27 cellular contexts compared by ENCODE assay signal in the genomic region with DNA sequence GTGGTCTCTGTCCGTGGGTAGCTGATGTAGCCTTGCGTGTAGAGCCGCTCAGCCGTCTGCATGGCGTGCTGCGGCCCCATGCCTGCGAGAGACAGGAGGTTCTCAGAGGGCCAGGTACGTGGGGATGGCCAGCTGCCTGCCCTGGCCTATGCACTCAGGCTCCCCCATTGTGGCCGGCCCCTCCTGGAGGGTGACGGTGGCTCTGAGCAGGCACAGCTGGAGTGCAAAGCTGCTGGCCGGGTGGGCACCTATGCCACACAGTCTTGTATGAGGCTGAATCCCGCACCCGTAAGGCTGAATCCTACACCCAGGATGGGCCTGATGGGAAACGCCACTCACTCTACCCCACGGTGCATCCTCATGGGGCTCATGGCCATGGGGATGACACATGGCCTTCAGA.
"Had no signal": no experiment of that assay in that cellular context is flagged by ENCODE, and none has a peak within 500 bp of the region (broad histone marks: within the 10 kb centered on the region; RNA-seq: fewer than 3 reads in every experiment).

No MANE protein-coding gene starts in this region.

- H3K4me3 Mint-ChIP-seq: dendritic cell treated with granulocyte-macrophage colony-stimulating factor and Interleukin-4, amounts not matched to agents 40 ng/mL and 50 ng/mL, for 4 days; effector memory CD8-positive, alpha-beta T cell; endodermal cell; mesothelial cell of epicardium had no signal

- H3K9me3 Mint-ChIP-seq: dendritic cell treated with granulocyte-macrophage colony-stimulating factor and Interleukin-4, amounts not matched to agents 40 ng/mL and 50 ng/mL, for 4 days; effector memory CD8-positive, alpha-beta T cell; mesothelial cell of epicardium had no signal

- H3K4me3 ChIP-seq: colonic mucosa, esophagus squamous epithelium, gastrocnemius medialis, heart right ventricle, left lung, lower lobe of right lung, mucosa of descending colon had no signal

- H3K27me3 Mint-ChIP-seq: dendritic cell treated with granulocyte-macrophage colony-stimulating factor and Interleukin-4, amounts not matched to agents 40 ng/mL and 50 ng/mL, for 4 days; effector memory CD8-positive, alpha-beta T cell had no signal

- H3K4me1 ChIP-seq: colonic mucosa, left lung, lower lobe of right lung had no signal

- FAIRE-seq: endometrium, islet of Langerhans, keratinocyte had no signal

- H3K4me1 Mint-ChIP-seq: endodermal cell, mesothelial cell of epicardium had no signal

- H3K27ac Mint-ChIP-seq: dendritic cell treated with granulocyte-macrophage colony-stimulating factor and Interleukin-4, amounts not matched to agents 40 ng/mL and 50 ng/mL, for 4 days; effector memory CD8-positive, alpha-beta T cell; endodermal cell; mesothelial cell of epicardium had no signal

- DNase-seq: colonic mucosa; cortex of kidney; effector CD8-positive, alpha-beta T cell; effector memory CD8-positive, alpha-beta T cell; erythroblast; esophagus squamous epithelium; foreskin fibroblast; foreskin melanocyte; gastrocnemius medialis; glutamatergic neuron; head of caudate nucleus; heart right ventricle; hippocampal formation; left cardiac atrium; left lung; left ventricle myocardium superior; lower lobe of right lung; mesenchymal stem cell; mucosa of descending colon had no signal

- ATAC-seq: effector memory CD8-positive, alpha-beta T cell; esophagus mucosa; gastrocnemius medialis; heart right ventricle; left cardiac atrium; left lung; left ventricle myocardium superior; mucosa of descending colon had no signal

- H3K9me3 ChIP-seq: colonic mucosa, esophagus squamous epithelium, gastrocnemius medialis, heart right ventricle, left lung, lower lobe of right lung, mucosa of descending colon had no signal

- H3K27me3 ChIP-seq: colonic mucosa, esophagus squamous epithelium, gastrocnemius medialis, heart right ventricle, left lung had no signal

- H3K27ac ChIP-seq: colonic mucosa, epithelial cell of prostate, esophagus squamous epithelium, gastrocnemius medialis, heart right ventricle, left lung, lower lobe of right lung had no signal
